Comparison of ENCODE assay signal across 8 cellular contexts in the genomic region with DNA sequence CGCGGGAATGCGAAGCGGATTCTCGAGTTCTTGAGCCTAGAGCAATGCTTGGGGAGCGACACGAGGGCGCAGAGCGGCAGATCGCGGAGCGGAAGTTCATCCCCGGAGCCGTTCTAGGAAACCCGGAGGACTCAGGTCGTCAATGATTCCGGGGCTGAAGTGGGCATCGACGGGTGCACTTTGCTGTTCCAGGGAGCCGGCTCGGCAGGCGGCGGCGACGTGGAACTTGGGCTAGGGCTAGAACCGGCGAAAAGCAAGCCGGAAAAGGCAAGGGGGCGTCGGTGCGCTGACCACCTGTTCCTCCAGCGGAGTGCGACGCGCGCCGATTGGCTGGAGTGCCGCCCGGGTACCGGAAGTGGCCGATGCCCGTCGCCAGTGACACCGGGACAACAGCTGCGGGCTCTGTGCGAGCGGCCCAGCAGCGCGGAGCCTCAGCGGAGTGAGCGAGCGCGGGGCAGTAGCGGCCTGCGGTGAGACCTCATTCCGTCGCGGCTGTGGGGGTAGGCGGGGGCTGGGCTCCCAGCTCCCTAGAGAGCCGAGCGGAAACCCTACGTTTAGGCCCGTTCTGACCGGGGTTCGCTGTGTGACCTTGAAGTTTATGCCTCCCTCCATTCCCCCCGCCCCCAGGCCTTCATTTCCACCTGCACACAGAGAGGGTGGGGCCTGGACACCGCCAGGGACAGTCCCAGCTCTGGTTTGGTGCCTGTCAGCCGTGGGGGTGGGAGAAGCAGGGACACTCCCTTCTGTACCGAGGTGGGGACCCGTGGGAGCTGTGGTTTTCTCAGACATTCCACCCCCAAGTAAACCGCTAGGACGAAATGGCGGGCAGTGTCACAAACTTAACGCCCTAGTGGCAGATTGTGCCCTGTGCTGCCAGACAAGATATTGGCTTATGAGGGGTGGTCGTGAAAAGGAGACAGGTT. TPM values are rescaled to one million over a fixed set of nuclear protein-coding genes. Genes with fewer than 3 reads are reported as not detected.
DNase-seq lines count a peak whose midpoint lies in the region; ATAC-seq and TF ChIP-seq lines count a peak whose summit lies in the region.

A gene (plus strand): TSS at position 362 of the 923 bp plus-strand sequence. CDS start 13,038 bp downstream, outside the sequence.

- POLR2A ChIA-PET in activated CD8-positive, alpha-beta T cell treated with anti-CD3 and anti-CD28 coated beads, Interleukin-2, amount 10 ng/mL, durations not matched to agents 7 days and 5 days (lab: Charles Lee): interaction anchor here (0.8 to 1.4 kb wide), 7 partner anchors 15 to 953 kb away, joined by 3 to 6 read pairs (median 4); no protein-coding TSS in a partner anchor

- no peaks in the 10 kb centered on the region for H3K27me3 ChIP-seq in effector memory CD4-positive, alpha-beta T cell (replicated peaks; ENCODE audit: control insufficient read depth, insufficient read depth, low read length, poor library complexity, severe bottlenecking)

- H3K27me3 Mint-ChIP-seq in activated CD8-positive, alpha-beta T cell treated with anti-CD3 and anti-CD28 coated beads, Interleukin-2, amount 10 ng/mL, durations not matched to agents 7 days and 5 days (ENCODE audit: low read depth): no peaks in the 10 kb centered on the region

- TF ChIP-seq POLR2A in GM15510 (IDR thresholded peaks at IDR 0.05; ENCODE audit: borderline replicate concordance, extremely low read depth, insufficient read length): peak; percentile 79

- peak within 1 kb of the TSS; percentile 65 for H3K4me3 ChIP-seq in effector memory CD4-positive, alpha-beta T cell (ENCODE audit: insufficient read depth, low read depth, low read length, poor library complexity, severe bottlenecking)

- no peaks in the 10 kb centered on the region for H3K36me3 ChIP-seq in effector memory CD4-positive, alpha-beta T cell (ENCODE audit: control insufficient read depth, insufficient read depth, low read length)

- ATAC-seq in HG02884 (IDR thresholded peaks at IDR 0.05; ENCODE audit: unreplicated experiment): peak; percentile 60
- peak; percentile 88 for ATAC-seq in activated CD8-positive, alpha-beta T cell treated with anti-CD3 and anti-CD28 coated beads, Interleukin-2, amount 10 ng/mL, durations not matched to agents 7 days and 5 days

- H3K27ac Mint-ChIP-seq in activated CD8-positive, alpha-beta T cell treated with anti-CD3 and anti-CD28 coated beads, Interleukin-2, amount 10 ng/mL, durations not matched to agents 7 days and 5 days: peak within 1 kb of the TSS; percentile 84

- CTCF ChIA-PET in activated CD8-positive, alpha-beta T cell treated with anti-CD3 and anti-CD28 coated beads, Interleukin-2, amount 10 ng/mL, durations not matched to agents 7 days and 5 days (lab: Charles Lee): interaction anchor here (1.1 to 1.9 kb wide), 7 partner anchors 16 to 113 kb away, joined by 3 to 9 read pairs (median 4); a partner anchor contains a TSS

- peaks cover 14% of the 10 kb centered on the region for H3K9me3 Mint-ChIP-seq in activated CD8-positive, alpha-beta T cell treated with anti-CD3 and anti-CD28 coated beads, Interleukin-2, amount 10 ng/mL, durations not matched to agents 7 days and 5 days (ENCODE audit: insufficient read depth)

- peaks cover 22% of the 10 kb centered on the region for H3K4me1 Mint-ChIP-seq in activated CD8-positive, alpha-beta T cell treated with anti-CD3 and anti-CD28 coated beads, Interleukin-2, amount 10 ng/mL, durations not matched to agents 7 days and 5 days (ENCODE audit: low read depth)

- DNase-seq in NCI-H345 (lab: John Stamatoyannopoulos, UW) (peak; percentile 76), middle frontal gyrus (ENCODE audit: extremely low spot score, low spot score) (peak; percentile 68), GOT3 (lab: John Stamatoyannopoulos, UW) (no peak)
- peak; percentile 83 for DNase-seq in activated CD8-positive, alpha-beta T cell treated with anti-CD3 and anti-CD28 coated beads, Interleukin-2, amount 10 ng/mL, durations not matched to agents 7 days and 5 days
- DNase-seq in effector memory CD4-positive, alpha-beta T cell: peak; percentile 45 to 55 (median 53)
- peak; percentile 60 to 72 for DNase-seq in stimulated activated CD8-positive, alpha-beta memory T cell treated with anti-CD3 and anti-CD28 coated beads, Interleukin-15, amount 100 ng/mL, for 4 hours (ENCODE audit: low read depth in 2 of 2)

- H3K36me3 Mint-ChIP-seq in activated CD8-positive, alpha-beta T cell treated with anti-CD3 and anti-CD28 coated beads, Interleukin-2, amount 10 ng/mL, durations not matched to agents 7 days and 5 days (ENCODE audit: low read depth): peaks cover 27% of the 10 kb centered on the region

- peak within 1 kb of the TSS; percentile 76 for H3K4me3 Mint-ChIP-seq in activated CD8-positive, alpha-beta T cell treated with anti-CD3 and anti-CD28 coated beads, Interleukin-2, amount 10 ng/mL, durations not matched to agents 7 days and 5 days

- H3K9me3 ChIP-seq in effector memory CD4-positive, alpha-beta T cell (ENCODE audit: control insufficient read depth, low read length): no peaks in the 10 kb centered on the region

- peak within 1 kb of the TSS; percentile 59 for H3K27ac ChIP-seq in effector memory CD4-positive, alpha-beta T cell (ENCODE audit: insufficient read depth, low read length, poor library complexity, severe bottlenecking)

- H3K4me1 ChIP-seq in effector memory CD4-positive, alpha-beta T cell (ENCODE audit: control insufficient read depth, insufficient read depth, low read length, poor library complexity, severe bottlenecking): peaks cover 10% of the 10 kb centered on the region

RNA-seq across cellular contexts. Expression of the gene that starts here (rescaled TPM):
- total RNA-seq in activated CD8-positive, alpha-beta T cell treated with anti-CD3 and anti-CD28 coated beads, Interleukin-2, amount 10 ng/mL, durations not matched to agents 7 days and 5 days: 1 to 10 TPM; 3.3 to 3.5 TPM
